ENCODE assay signal across 27 cellular contexts in the genomic region with DNA sequence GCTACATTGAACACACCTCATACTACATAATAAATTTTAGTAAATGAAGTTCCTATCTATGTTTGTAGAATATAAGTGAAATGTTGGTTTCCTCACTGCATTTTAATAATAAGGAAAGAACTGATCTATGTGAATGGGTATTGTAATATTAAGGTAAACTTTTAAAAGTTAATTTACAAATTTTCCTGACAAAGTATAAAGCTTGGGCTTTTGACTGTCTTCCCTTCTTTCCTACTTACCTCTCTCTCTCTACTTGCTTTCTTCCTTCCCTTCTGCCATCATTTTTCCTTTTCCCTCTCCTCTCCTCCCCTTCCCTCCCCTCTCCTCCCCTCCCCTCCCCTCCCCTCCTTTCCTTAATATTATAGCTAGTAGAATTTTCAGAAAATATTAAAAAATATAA.
"Had no signal": no experiment of that assay in that cellular context is flagged by ENCODE, and none has a peak within 500 bp of the region (broad histone marks: within the 10 kb centered on the region; RNA-seq: fewer than 3 reads in every experiment).

No MANE protein-coding gene starts in this region.

- H3K27ac ChIP-seq: colonic mucosa, coronary artery, dorsolateral prefrontal cortex, epithelial cell of prostate, esophagus muscularis mucosa, esophagus squamous epithelium, foreskin keratinocyte, gastrocnemius medialis, gastroesophageal sphincter, heart left ventricle, heart right ventricle had no signal

- H3K27me3 ChIP-seq: colonic mucosa, dorsolateral prefrontal cortex, esophagus muscularis mucosa, esophagus squamous epithelium, foreskin keratinocyte, gastrocnemius medialis, gastroesophageal sphincter, heart right ventricle had no signal

- FAIRE-seq: colon, endometrium, endothelial cell of umbilical vein had no signal

- H3K9me3 ChIP-seq: colonic mucosa, esophagus muscularis mucosa, esophagus squamous epithelium, gastrocnemius medialis, gastroesophageal sphincter had no signal

- ATAC-seq: effector memory CD8-positive, alpha-beta T cell; esophagus mucosa; foreskin keratinocyte; gastrocnemius medialis; gastroesophageal sphincter; heart left ventricle; heart right ventricle had no signal

- DNase-seq: colonic mucosa; cortex of kidney; dermis blood vessel endothelial cell; dorsolateral prefrontal cortex; effector CD4-positive, alpha-beta T cell; effector CD8-positive, alpha-beta T cell; effector memory CD4-positive, alpha-beta T cell; effector memory CD8-positive, alpha-beta T cell; endodermal cell; erythroblast; esophagus squamous epithelium; foreskin fibroblast; foreskin keratinocyte; foreskin melanocyte; gastrocnemius medialis; glutamatergic neuron; head of caudate nucleus; heart left ventricle; heart right ventricle had no signal

- H3K4me1 ChIP-seq: colonic mucosa, esophagus muscularis mucosa, esophagus squamous epithelium, foreskin keratinocyte, gastrocnemius medialis, gastroesophageal sphincter, heart left ventricle, heart right ventricle had no signal

- H3K4me3 ChIP-seq: colonic mucosa, coronary artery, dorsolateral prefrontal cortex, esophagus muscularis mucosa, esophagus squamous epithelium, gastrocnemius medialis, gastroesophageal sphincter, heart left ventricle, heart right ventricle had no signal

- H3K36me3 ChIP-seq: colonic mucosa, esophagus muscularis mucosa, esophagus squamous epithelium, gastrocnemius medialis, gastroesophageal sphincter, heart left ventricle, heart right ventricle had no signal
